In genomic region chr4:3229328-3229727, GRCh38 we compare ENCODE assay signal across 22 cellular contexts. TPM values are rescaled to one million over a fixed set of nuclear protein-coding genes. Genes with fewer than 3 reads are reported as not detected.
DNase-seq lines count a peak whose midpoint lies in the region; ATAC-seq and TF ChIP-seq lines count a peak whose summit lies in the region.
"Had no signal": no experiment of that assay in that cellular context is flagged by ENCODE, and none has a peak within 500 bp of the region (broad histone marks: within the 10 kb centered on the region; RNA-seq: fewer than 3 reads in every experiment).

No MANE protein-coding gene starts in this region.

- POLR2A ChIA-PET in WTC11 (lab: Charles Lee) = no interaction called here

- TF ChIP-seq CTCF in WTC11 (IDR thresholded peaks at IDR 0.05) = no peak
- no peak for TF ChIP-seq CTCF in type B pancreatic cell (conservative IDR thresholded peaks at IDR 0.05)

- H3K27ac Mint-ChIP-seq in WTC11 = 0 out of 2 replicates have a peak overlapping the region, but pooled peaks have one; percentile 5
- peak overlapping the region; percentile 1 to 92 (median 66) for H3K27ac Mint-ChIP-seq in immature natural killer cell
- H3K27ac Mint-ChIP-seq in type B pancreatic cell = peak overlapping the region; percentile 70
- H3K27ac Mint-ChIP-seq: nephron; stimulated activated naive CD8-positive, alpha-beta T cell treated with anti-CD3 and anti-CD28 coated beads, Interleukin-15, amount 100 ng/mL, for 72 hours had no signal

- ATAC-seq in Right ventricle myocardium superior (ENCODE audit: poor library complexity) = no peak
- ATAC-seq in left cardiac atrium = no peak
- ATAC-seq in WTC11 = no peak
- ATAC-seq: body of pancreas; right cardiac atrium; stimulated activated naive CD8-positive, alpha-beta T cell treated with anti-CD3 and anti-CD28 coated beads, Interleukin-15, amount 100 ng/mL, for 72 hours had no signal

- H3K9me3 Mint-ChIP-seq in WTC11 (peaks cover 8% of the 10 kb centered on the region), immature natural killer cell (no peaks in the 10 kb centered on the region), type B pancreatic cell (no peaks in the 10 kb centered on the region)
- H3K9me3 Mint-ChIP-seq: activated T-cell treated with anti-CD3 and anti-CD28 coated beads, Interleukin-2, amount 50 U/mL, for 24 hours; CD8-positive, alpha-beta memory T cell; nephron; stimulated activated naive CD8-positive, alpha-beta T cell treated with anti-CD3 and anti-CD28 coated beads, Interleukin-15, amount 100 ng/mL, for 72 hours had no signal

- intact Hi-C loops in Right ventricle myocardium superior (cut with DNase I) (no loop called here), left cardiac atrium (cut with DNase I) (no loop called here)

- H3K27me3 Mint-ChIP-seq in WTC11 (ENCODE audit: low read depth) = no peaks in the 10 kb centered on the region
- H3K27me3 Mint-ChIP-seq in immature natural killer cell (ENCODE audit: low read depth in 3 of 3) = peaks cover 7 to 8% (median 8%) of the 10 kb centered on the region in 3 donors
- no peaks in the 10 kb centered on the region for H3K27me3 Mint-ChIP-seq in type B pancreatic cell
- H3K27me3 Mint-ChIP-seq: activated T-cell treated with anti-CD3 and anti-CD28 coated beads, Interleukin-2, amount 50 U/mL, for 24 hours; stimulated activated naive CD8-positive, alpha-beta T cell treated with anti-CD3 and anti-CD28 coated beads, Interleukin-15, amount 100 ng/mL, for 72 hours had no signal

- H3K36me3 Mint-ChIP-seq in WTC11 (peaks cover 53% of the 10 kb centered on the region), immature natural killer cell (peaks cover 33 to 64% (median 43%) of the 10 kb centered on the region in 3 donors), type B pancreatic cell (peaks cover 24% of the 10 kb centered on the region)

- H3K4me3 Mint-ChIP-seq in WTC11 (no peak overlapping the region), immature natural killer cell (no peak overlapping the region), type B pancreatic cell (no peak overlapping the region)
- H3K4me3 Mint-ChIP-seq: activated T-cell treated with anti-CD3 and anti-CD28 coated beads, Interleukin-2, amount 50 U/mL, for 24 hours; CD8-positive, alpha-beta memory T cell; nephron; stimulated activated naive CD8-positive, alpha-beta T cell treated with anti-CD3 and anti-CD28 coated beads, Interleukin-15, amount 100 ng/mL, for 72 hours had no signal

- H3K4me1 Mint-ChIP-seq in WTC11 (no peaks in the 10 kb centered on the region), immature natural killer cell (peaks cover 6 to 14% of the 10 kb centered on the region in 2 donors), type B pancreatic cell (ENCODE audit: unreplicated experiment) (no peaks in the 10 kb centered on the region)
- H3K4me1 Mint-ChIP-seq: CD8-positive, alpha-beta memory T cell; nephron; stimulated activated naive CD8-positive, alpha-beta T cell treated with anti-CD3 and anti-CD28 coated beads, Interleukin-15, amount 100 ng/mL, for 72 hours had no signal

- CTCF ChIA-PET in WTC11 (lab: Charles Lee) = no interaction called here

- DNase-seq in Right ventricle myocardium superior = peak; percentile 24
- no peak for DNase-seq in left cardiac atrium
- no peak for DNase-seq in WTC11 (ENCODE audit: low spot score)
- no peak for DNase-seq in immature natural killer cell
- no peak for DNase-seq in type B pancreatic cell (ENCODE audit: extremely low spot score, unreplicated experiment)
- no peak for DNase-seq in stimulated activated naive CD4-positive, alpha-beta T cell (lab: John Stamatoyannopoulos, UW)
- DNase-seq in COR-L47 (lab: John Stamatoyannopoulos, UW) = no peak
- DNase-seq in SKM-1 treated with dmso at 0.1 percent for 144 hours (lab: John Stamatoyannopoulos, UW; ENCODE audit: unreplicated experiment) = no peak
- DNase-seq: activated T-cell treated with anti-CD3 and anti-CD28 coated beads, Interleukin-2, amount 50 U/mL, for 24 hours; DMS 273 treated with DMSO at 0.1 percent for 48 hours; Kasumi-1; NCI-H1417 treated with DMSO at 0.1 percent for 48 hours; NCI-H2081; NCI-H526; OCI-M1; right cardiac atrium; SK-N-SH; stimulated activated CD4-positive, alpha-beta T cell treated with anti-CD3 and anti-CD28 coated beads, Interleukin-2, amount 100 ng/mL, for 24 hours; stimulated activated naive CD8-positive, alpha-beta T cell treated with anti-CD3 and anti-CD28 coated beads, Interleukin-15, amount 100 ng/mL, for 72 hours had no signal

TF ChIP-seq in WTC11, 78 proteins besides CTCF, POLR2A, EP300 and RAD21:
- TF ChIP-seq OVOL2 (CRISPR knock-in tag; IDR thresholded peaks at IDR 0.05; ENCODE audit: borderline replicate concordance) (no peak), ERG (CRISPR knock-in tag; IDR thresholded peaks at IDR 0.05) (no peak), ZNF219 (CRISPR knock-in tag; IDR thresholded peaks at IDR 0.05; ENCODE audit: borderline replicate concordance) (0 out of 2 replicates have a peak, but pooled peaks have one; percentile 44)
TF ChIP-seq in WTC11: peak in this region for 1.

RNA-seq across cellular contexts. Expression of gene MSANTD1, which starts 19.6 kb away (rescaled TPM):
- total RNA-seq in Right ventricle myocardium superior (0.54 TPM), left cardiac atrium (under 1 TPM; 0.41 to 0.42 TPM), WTC11 (2021) (0.98 to 1.1 TPM (median 0.99 TPM) in 3 replicates), type B pancreatic cell (ENCODE audit: low replicate concordance) (1.4 TPM in 2 replicates)
- not detected for polyA plus RNA-seq in immature natural killer cell
- polyA plus RNA-seq: CD8-positive, alpha-beta memory T cell had no signal

Comparison
In these comparisons a context has a peak if more than half of its experiments do, and no peak if none do; other contexts are left out.
1. H3K27ac Mint-ChIP-seq: peak in every context shown above with its lines; median percentile 70 in type B pancreatic cell; 66 in immature natural killer cell; 5 in WTC11.